In genomic region chr12:124939428-124940142, GRCh38 we compare ENCODE assay signal across 8 cellular contexts. TPM values are rescaled to one million over a fixed set of nuclear protein-coding genes. Genes with fewer than 3 reads are reported as not detected.
DNase-seq lines count a peak whose midpoint lies in the region; ATAC-seq and TF ChIP-seq lines count a peak whose summit lies in the region.

No MANE protein-coding gene starts in this region.

- H3K9ac ChIP-seq in iPS-15b (ENCODE audit: low read depth, low read length), result peak overlapping the region; percentile 94

- DNase-seq in GM12864 (ENCODE audit: low read depth), result peak; percentile 86
- DNase-seq in RKO (ENCODE audit: low spot score), result peak; percentile 95
- DNase-seq in ascending aorta (ENCODE audit: low spot score in 2 of 2), result peak; percentile 53 to 94
- no peak for DNase-seq in C1 segment of cervical spinal cord (lab: John Stamatoyannopoulos, UW)
- no peak for DNase-seq in GDM1 (lab: John Stamatoyannopoulos, UW)

- H3K27ac ChIP-seq in ascending aorta, result peak overlapping the region; percentile 83 to 92
- H3K27ac ChIP-seq in skin epidermis, result peak overlapping the region in 20 of 21 experiments; percentile 53 to 89 (median 82)

- peak; percentile 71 for ATAC-seq in HG02759 (IDR thresholded peaks at IDR 0.05; ENCODE audit: unreplicated experiment)

- TF ChIP-seq CTCF in GM12864 (IDR thresholded peaks at IDR 0.05; ENCODE audit: low read depth, low read length, missing control alignments), result no peak
- TF ChIP-seq CTCF in ascending aorta (IDR thresholded peaks at IDR 0.05), result no peak

- intact Hi-C loops in ascending aorta (cut with DNase I), result loop anchor here (1.0 to 5.0 kb wide), 5 partner anchors 12 to 77 kb away; partner anchors contain the start of genes DHX37 and SCARB1

- H3K9me3 ChIP-seq in ascending aorta (no peaks in the 10 kb centered on the region), iPS-15b (ENCODE audit: control insufficient read depth, insufficient read depth, low read length) (no peaks in the 10 kb centered on the region)

- H3K36me3 ChIP-seq in ascending aorta, result peaks cover 0 to 5% of the 10 kb centered on the region in 2 donors
- H3K36me3 ChIP-seq in iPS-15b (ENCODE audit: control insufficient read depth, insufficient read depth, low read length), result no peaks in the 10 kb centered on the region

- H3K4me1 ChIP-seq in ascending aorta, result peaks cover 0 to 15% of the 10 kb centered on the region in 2 donors
- H3K4me1 ChIP-seq in iPS-15b (ENCODE audit: control insufficient read depth, insufficient read depth, low read length), result peaks cover 9% of the 10 kb centered on the region

- no peaks in the 10 kb centered on the region for H3K27me3 ChIP-seq in ascending aorta
- no peaks in the 10 kb centered on the region for H3K27me3 ChIP-seq in iPS-15b (ENCODE audit: control insufficient read depth, insufficient read depth, low read length)

- H3K4me3 ChIP-seq in GM12864 (ENCODE audit: low read depth, low read length), result peak overlapping the region; percentile 51
- peak overlapping the region; percentile 48 to 65 for H3K4me3 ChIP-seq in ascending aorta
- H3K4me3 ChIP-seq in iPS-15b (ENCODE audit: low read depth, low read length), result peak overlapping the region; percentile 53
- peak overlapping the region; percentile 11 to 46 (median 28) for H3K4me3 ChIP-seq in skin epidermis

RNA-seq across cellular contexts. Expression of gene UBC, which starts 25.1 kb away (rescaled TPM):
- total RNA-seq in ascending aorta, result 1,347 TPM

RNA-seq across cellular contexts. Expression of gene DHX37, which starts 49.3 kb away (rescaled TPM):
- 19.6 TPM for total RNA-seq in ascending aorta

RNA-seq across cellular contexts. Expression of gene BRI3BP, which starts 53.9 kb away (rescaled TPM):
- 2.1 TPM for total RNA-seq in ascending aorta

Comparison
In these comparisons a context has a peak if more than half of its experiments do, and no peak if none do; other contexts are left out.
1. DNase-seq: peak in GM12864 (single experiment), RKO (single experiment) and ascending aorta (2 of 2); none in C1 segment of cervical spinal cord (0 of 14) and GDM1 (single experiment).
2. Peak in every context shown above with its lines, with median percentiles within 50 percentile points of each other: H3K4me3 ChIP-seq.